In genomic region chr2:173075781-173076556, GRCh38 we compare ENCODE assay signal across 8 cellular contexts. TPM values are rescaled to one million over a fixed set of nuclear protein-coding genes. Genes with fewer than 3 reads are reported as not detected.
DNase-seq lines count a peak whose midpoint lies in the region; ATAC-seq, FAIRE-seq and TF ChIP-seq lines count a peak whose summit lies in the region.

TSS of gene MAP3K20 (plus strand) at chr2:173075846. CDS start at chr2:173091032, 15,186 bp downstream.

- peaks cover 2 to 4% of the 10 kb centered on the region in 2 donors for H3K4me1 ChIP-seq in mucosa of rectum (ENCODE audit: control insufficient read depth in 2 of 2, insufficient read depth in 2 of 2, low read length in 2 of 2)

- no peaks in the 10 kb centered on the region for H3K9me3 ChIP-seq in CD4-positive, alpha-beta T cell (ENCODE audit: control insufficient read depth, low read length)
- H3K9me3 ChIP-seq in mucosa of rectum (ENCODE audit: control insufficient read depth in 2 of 2, low read length in 2 of 2) = no peaks in the 10 kb centered on the region

- FAIRE-seq in GM19239 (lab: Jason Lieb, UNC) = no peak

- H3K4me3 ChIP-seq in mucosa of rectum (ENCODE audit: low read length in 2 of 2) = peak within 1 kb of the TSS; percentile 80 to 84

- intact Hi-C loops in CD4-positive, alpha-beta T cell (cut with DNase I, micrococcal nuclease) = no loop called here

- H3K36me3 ChIP-seq in mucosa of rectum (ENCODE audit: control insufficient read depth in 2 of 2, insufficient read depth in 2 of 2, low read length in 2 of 2) = no peaks in the 10 kb centered on the region

- H3K9ac ChIP-seq in mucosa of rectum (ENCODE audit: low read depth in 1 of 2, low read length in 2 of 2) = peak within 1 kb of the TSS; percentile 79 to 85

- no peaks in the 10 kb centered on the region for H3K9me3 Mint-ChIP-seq in CD4-positive, alpha-beta T cell
- H3K9me3 Mint-ChIP-seq in stimulated activated naive CD8-positive, alpha-beta T cell treated with anti-CD3 and anti-CD28 coated beads, Interleukin-15, amount 100 ng/mL, for 72 hours = no peaks in the 10 kb centered on the region

- peaks cover 17% of the 10 kb centered on the region for H3K27me3 Mint-ChIP-seq in CD4-positive, alpha-beta T cell
- H3K27me3 Mint-ChIP-seq in stimulated activated naive CD8-positive, alpha-beta T cell treated with anti-CD3 and anti-CD28 coated beads, Interleukin-15, amount 100 ng/mL, for 72 hours = peaks cover 45% of the 10 kb centered on the region

- no peak within 1 kb of the TSS for H3K27ac Mint-ChIP-seq in CD4-positive, alpha-beta T cell
- peak within 1 kb of the TSS; percentile 80 to 87 for H3K27ac Mint-ChIP-seq in stimulated activated naive CD8-positive, alpha-beta T cell treated with anti-CD3 and anti-CD28 coated beads, Interleukin-15, amount 100 ng/mL, for 72 hours

- H3K27ac ChIP-seq in CD4-positive, alpha-beta T cell (ENCODE audit: low read depth, low read length) = no peak within 1 kb of the TSS
- peak within 1 kb of the TSS; percentile 72 to 84 for H3K27ac ChIP-seq in mucosa of rectum (ENCODE audit: low read depth in 2 of 2, low read length in 2 of 2)

- peaks cover 17% of the 10 kb centered on the region for H3K27me3 ChIP-seq in CD4-positive, alpha-beta T cell (ENCODE audit: control insufficient read depth, insufficient read depth, low read length)
- no peaks in the 10 kb centered on the region for H3K27me3 ChIP-seq in mucosa of rectum (ENCODE audit: control insufficient read depth in 2 of 2, insufficient read depth in 2 of 2, low read length in 2 of 2)

- TF ChIP-seq POLR2A in erythroblast (IDR thresholded peaks at IDR 0.05; ENCODE audit: low read length) = peak; percentile 46

- POLR2A ChIA-PET in CD4-positive, alpha-beta T cell (lab: Charles Lee) = no interaction called here

- CTCF ChIA-PET in CD4-positive, alpha-beta T cell (lab: Charles Lee) = no interaction called here

- peak within 1 kb of the TSS; percentile 79 for H3K4me3 Mint-ChIP-seq in CD4-positive, alpha-beta T cell
- peak within 1 kb of the TSS; percentile 81 to 86 for H3K4me3 Mint-ChIP-seq in stimulated activated naive CD8-positive, alpha-beta T cell treated with anti-CD3 and anti-CD28 coated beads, Interleukin-15, amount 100 ng/mL, for 72 hours

- H3K36me3 Mint-ChIP-seq in CD4-positive, alpha-beta T cell (ENCODE audit: low read depth) = no peaks in the 10 kb centered on the region

- ATAC-seq in CD4-positive, alpha-beta T cell (ENCODE audit: poor library complexity) = peak; percentile 81
- peak; percentile 69 for ATAC-seq in HG03432 (IDR thresholded peaks at IDR 0.05; ENCODE audit: unreplicated experiment)
- ATAC-seq in stimulated activated naive CD8-positive, alpha-beta T cell treated with anti-CD3 and anti-CD28 coated beads, Interleukin-15, amount 100 ng/mL, for 72 hours = peak; percentile 82

- peaks cover 7% of the 10 kb centered on the region for H3K4me1 Mint-ChIP-seq in CD4-positive, alpha-beta T cell (ENCODE audit: low read depth)
- H3K4me1 Mint-ChIP-seq in stimulated activated naive CD8-positive, alpha-beta T cell treated with anti-CD3 and anti-CD28 coated beads, Interleukin-15, amount 100 ng/mL, for 72 hours = peaks cover 30% of the 10 kb centered on the region

- DNase-seq in CD4-positive, alpha-beta T cell = peak in 7 of 10 experiments; percentile 6 to 36 (median 10)
- peak; percentile 28 for DNase-seq in GM19239 (ENCODE audit: insufficient read length, low spot score)
- peak; percentile 69 for DNase-seq in NOMO-1 treated with DMSO at 0.1 percent for 48 hours (lab: John Stamatoyannopoulos, UW; ENCODE audit: unreplicated experiment)
- DNase-seq in activated CD8-positive, alpha-beta memory T cell treated with anti-CD3 and anti-CD28 coated beads, Interleukin-2, amount 50 U/mL, for 48 hours = peak; percentile 74
- DNase-seq in erythroblast (lab: John Stamatoyannopoulos, UW) = peak; percentile 76 to 86
- DNase-seq in stimulated activated naive CD8-positive, alpha-beta T cell treated with anti-CD3 and anti-CD28 coated beads, Interleukin-15, amount 100 ng/mL, for 72 hours = peak; percentile 36 to 55

- no peak for TF ChIP-seq CTCF in CD4-positive, alpha-beta T cell (IDR thresholded peaks at IDR 0.05)

RNA-seq across cellular contexts. Expression of gene MAP3K20, which starts in this region (rescaled TPM):
- total RNA-seq in CD4-positive, alpha-beta T cell = under 1 TPM; 0.36 to 0.39 TPM

Comparison
In these comparisons a context has a peak if more than half of its experiments do, and no peak if none do; other contexts are left out.
1. Peak in DNase-seq and ATAC-seq in CD4-positive, alpha-beta T cell; RNA of the gene not detected or under 1 TPM.
2. DNase-seq: peak in every context shown above with its lines; median percentile 81 in erythroblast; 74 in activated CD8-positive, alpha-beta memory T cell treated with anti-CD3 and anti-CD28 coated beads, Interleukin-2, amount 50 U/mL, for 48 hours; 69 in NOMO-1 treated with DMSO at 0.1 percent for 48 hours; 46 in stimulated activated naive CD8-positive, alpha-beta T cell treated with anti-CD3 and anti-CD28 coated beads, Interleukin-15, amount 100 ng/mL, for 72 hours; 28 in GM19239; 10 in CD4-positive, alpha-beta T cell.